ENCODE assay signal across 26 cellular contexts in the genomic region with DNA sequence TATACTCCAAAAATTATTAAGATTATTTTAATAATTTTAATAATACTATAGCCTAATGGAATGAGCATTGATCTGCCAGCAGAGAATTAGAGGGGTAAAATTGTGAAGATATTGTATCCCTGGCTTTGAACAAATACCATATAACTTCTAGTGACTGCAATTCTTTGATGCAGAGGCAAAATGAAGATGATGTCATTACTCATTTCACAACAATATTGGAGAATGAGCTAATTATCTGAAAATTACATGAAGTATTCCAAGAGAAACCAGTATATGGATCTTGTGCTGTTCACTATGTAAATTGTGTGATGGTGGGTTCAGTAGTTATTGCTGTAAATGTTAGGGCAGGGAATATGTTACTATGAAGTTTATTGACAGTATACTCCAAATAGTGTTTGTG.
"Had no signal": no experiment of that assay in that cellular context is flagged by ENCODE, and none has a peak within 500 bp of the region (broad histone marks: within the 10 kb centered on the region; RNA-seq: fewer than 3 reads in every experiment).

No MANE protein-coding gene starts in this region.

- H3K4me1 ChIP-seq: neural progenitor cell, parathyroid adenoma, psoas muscle, thyroid gland, tibial nerve, vagina had no signal

- H3K27me3 ChIP-seq: neural progenitor cell, ovary, stomach, thyroid gland, tibial nerve, upper lobe of left lung, vagina had no signal

- H3K9ac ChIP-seq: neural progenitor cell, parathyroid adenoma had no signal

- ATAC-seq: naive thymus-derived CD4-positive, alpha-beta T cell; natural killer cell; psoas muscle; right cardiac atrium; sciatic nerve; stimulated activated effector memory CD8-positive, alpha-beta T cell treated with anti-CD3 and anti-CD28 coated beads, Interleukin-12 subunit alpha, Interleukin-12 subunit beta, amount 100 ng/mL, for 72 hours; stimulated activated naive B cell treated with anti-CD40 and anti-IgM and Interleukin-4, amounts not matched to agents 10 μg/mL and 1 μg/mL and 100 μg/mL, for 72 hours had no signal

- H2AFZ ChIP-seq: neural progenitor cell, parathyroid adenoma had no signal

- FAIRE-seq: urothelium cell line had no signal

- H3K27ac ChIP-seq: neural progenitor cell, ovary, parathyroid adenoma, psoas muscle, skin epidermis, stomach, thoracic aorta, thyroid gland, tibial nerve, upper lobe of left lung, vagina had no signal

- H3K4me2 ChIP-seq: neural progenitor cell had no signal

- H3K4me3 ChIP-seq: neural progenitor cell, ovary, psoas muscle, skin epidermis, stomach, thoracic aorta, thyroid gland, tibial nerve, upper lobe of left lung, vagina had no signal

- H3K79me2 ChIP-seq: parathyroid adenoma had no signal

- DNase-seq: naive thymus-derived CD4-positive, alpha-beta T cell; natural killer cell; occipital lobe; ovary; posterior cingulate gyrus; psoas muscle; right cardiac atrium; stimulated activated CD4-positive, alpha-beta T cell treated with anti-CD3 and anti-CD28 coated beads, Interleukin-15, amount 100 ng/mL, for 24 hours; stimulated activated CD4-positive, alpha-beta T cell treated with anti-CD3 and anti-CD28 coated beads, Interleukin-2, amount 100 ng/mL, for 24 hours; stimulated activated CD4-positive, alpha-beta T cell treated with anti-CD3 and anti-CD28 coated beads, Interleukin-2, amount 100 ng/mL, for 48 hours; stimulated activated CD4-positive, alpha-beta T cell treated with anti-CD3 and anti-CD28 coated beads, Interleukin-4, amount 100 ng/mL, for 24 hours; stimulated activated naive B cell treated with anti-CD40 and anti-IgM and Interleukin-4, amounts not matched to agents 10 μg/mL and 1 μg/mL and 100 μg/mL, for 72 hours; stimulated activated naive CD4-positive, alpha-beta T cell treated with Interleukin-2 at 50 U/mL for 16 hours; stomach; thyroid gland; trophoblast cell; upper lobe of left lung had no signal

- H3K9me3 ChIP-seq: ovary, psoas muscle, stomach, thoracic aorta, thyroid gland, tibial nerve, upper lobe of left lung, vagina had no signal

- H3K36me3 ChIP-seq: neural progenitor cell, ovary, stomach, thoracic aorta, thyroid gland, tibial nerve, upper lobe of left lung, vagina had no signal
